Comparison of ENCODE assay signal across 8 cellular contexts in genomic region chr6:16704706-16705402, GRCh38. TPM values are rescaled to one million over a fixed set of nuclear protein-coding genes. Genes with fewer than 3 reads are reported as not detected.
A peak's percentile ranks its signal among the peaks of the same experiment; 100 is the strongest.
DNase-seq lines count a peak whose midpoint lies in the region; ATAC-seq lines count a peak whose summit lies in the region.

No MANE protein-coding gene starts in this region.

- no peaks in the 10 kb centered on the region for H3K9me3 ChIP-seq in effector memory CD4-positive, alpha-beta T cell (ENCODE audit: control insufficient read depth, low read length)

- peaks cover 5% of the 10 kb centered on the region for H3K4me1 ChIP-seq in effector memory CD4-positive, alpha-beta T cell (ENCODE audit: control insufficient read depth, insufficient read depth, low read length, poor library complexity, severe bottlenecking)

- DNase-seq in T-cell (peak in 2 of 34 experiments; percentile 39 to 40), NCI-H1417 treated with DMSO at 0.1 percent for 48 hours (lab: John Stamatoyannopoulos, UW) (no peak)
- DNase-seq in effector memory CD4-positive, alpha-beta T cell: peak in 1 of 3 donors; percentile 13
- peak; percentile 32 for DNase-seq in stimulated activated CD4-positive, alpha-beta T cell treated with anti-CD3 and anti-CD28 coated beads, Interleukin-12 subunit alpha, Interleukin-12 subunit beta, amount 100 ng/mL, for 4 hours

- H3K36me3 ChIP-seq in effector memory CD4-positive, alpha-beta T cell (ENCODE audit: control insufficient read depth, insufficient read depth, low read length): no peaks in the 10 kb centered on the region

- H3K36me3 Mint-ChIP-seq in T-cell: peaks cover 2% of the 10 kb centered on the region

- POLR2A ChIA-PET in T-cell (lab: Charles Lee): interaction anchor here (0.6 to 0.7 kb wide), 2 partner anchors 45 to 68 kb away, joined by 3 to 4 read pairs; no protein-coding TSS in a partner anchor

- peak overlapping the region; percentile 68 to 76 (median 74) for H3K4me3 Mint-ChIP-seq in T-cell

- CTCF ChIA-PET in T-cell (lab: Charles Lee): no interaction called here

- H3K9me3 Mint-ChIP-seq in T-cell: no peaks in the 10 kb centered on the region

- ATAC-seq in GM18502 (IDR thresholded peaks at IDR 0.05; ENCODE audit: poor library complexity, unreplicated experiment) (peak; percentile 52), T-cell (replicated peaks in 1 of 4) (peak in 2 of 4 experiments; percentile 37 to 52), HG03159 (IDR thresholded peaks at IDR 0.05; ENCODE audit: unreplicated experiment) (no peak), HG03460 (IDR thresholded peaks at IDR 0.05; ENCODE audit: unreplicated experiment) (no peak), HG03095 (IDR thresholded peaks at IDR 0.05; ENCODE audit: unreplicated experiment) (no peak)

- no peaks in the 10 kb centered on the region for H3K27me3 ChIP-seq in effector memory CD4-positive, alpha-beta T cell (replicated peaks; ENCODE audit: control insufficient read depth, insufficient read depth, low read length, poor library complexity, severe bottlenecking)

- peak overlapping the region; percentile 21 for H3K4me3 ChIP-seq in effector memory CD4-positive, alpha-beta T cell (ENCODE audit: insufficient read depth, low read depth, low read length, poor library complexity, severe bottlenecking)

- H3K27me3 Mint-ChIP-seq in T-cell: no peaks in the 10 kb centered on the region

- peaks cover 56 to 70% (median 59%) of the 10 kb centered on the region in 3 donors for H3K4me1 Mint-ChIP-seq in T-cell

- H3K27ac ChIP-seq in effector memory CD4-positive, alpha-beta T cell (ENCODE audit: insufficient read depth, low read length, poor library complexity, severe bottlenecking): no peak overlapping the region

- peak overlapping the region; percentile 81 to 84 for H3K27ac Mint-ChIP-seq in T-cell

RNA-seq across cellular contexts. Expression of gene ATXN1, which starts 56.4 kb away (rescaled TPM):
- 100 to 1,000 TPM in 1 of 5 donors, 10 to 100 TPM in 4; 65.1 to 101 (median 77.5) TPM for total RNA-seq in T-cell
